In the genomic region with DNA sequence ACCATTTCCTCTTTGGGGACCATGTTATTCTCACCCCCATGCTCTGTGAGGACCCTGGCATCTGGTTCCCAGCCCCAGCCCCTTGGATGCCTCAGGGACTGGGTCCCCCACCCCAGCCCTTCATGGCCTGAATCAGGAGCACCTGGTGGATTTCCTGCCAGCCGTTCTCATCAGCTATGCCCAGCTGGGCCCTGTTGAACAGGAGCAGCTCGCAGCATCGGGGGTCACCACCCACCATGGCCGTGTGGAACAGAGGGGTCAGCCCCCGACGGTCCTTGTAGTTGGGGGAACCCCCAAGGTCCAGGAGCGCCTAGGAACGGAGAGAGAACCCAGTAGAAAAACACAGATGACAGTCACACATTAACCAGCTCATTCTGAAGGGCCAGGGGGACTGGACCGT, we compare ENCODE assay signal across 32 cellular contexts. TPM values are rescaled to one million over a fixed set of nuclear protein-coding genes. Genes with fewer than 3 reads are reported as not detected.
"Had no signal": no experiment of that assay in that cellular context is flagged by ENCODE, and none has a peak within 500 bp of the region (broad histone marks: within the 10 kb centered on the region; RNA-seq: fewer than 3 reads in every experiment).

No MANE protein-coding gene starts in this region.

- H3K4me1 ChIP-seq: stomach, suprapubic skin, testis, thyroid gland, tibial artery, tibial nerve, transverse colon, upper lobe of left lung, upper lobe of right lung, uterus, vagina had no signal

- H3K36me3 Mint-ChIP-seq: stimulated activated effector memory CD8-positive, alpha-beta T cell treated with anti-CD3 and anti-CD28 coated beads, Interleukin-12 subunit alpha, Interleukin-12 subunit beta, amount 100 ng/mL, for 72 hours; stimulated activated memory B cell treated with anti-CD40 and anti-IgM and Interleukin-4, amounts not matched to agents 10 μg/mL and 1 μg/mL and 100 μg/mL, for 72 hours; stimulated activated naive B cell treated with anti-CD40 and anti-IgM and Interleukin-4, amounts not matched to agents 10 μg/mL and 1 μg/mL and 100 μg/mL, for 72 hours; type B pancreatic cell had no signal

- H3K27ac ChIP-seq: stomach, suprapubic skin, testis, thoracic aorta, thyroid gland, tibial artery, tibial nerve, transverse colon, upper lobe of left lung, upper lobe of right lung, uterus, vagina had no signal

- DNase-seq: stimulated activated CD4-positive, alpha-beta T cell treated with anti-CD3 and anti-CD28 coated beads, Interleukin-2, amount 100 ng/mL, for 48 hours; stimulated activated CD4-positive, alpha-beta T cell treated with anti-CD3 and anti-CD28 coated beads, Interleukin-4, amount 100 ng/mL, for 1 hour; stimulated activated CD4-positive, alpha-beta T cell treated with anti-CD3 and anti-CD28 coated beads, Interleukin-4, amount 100 ng/mL, for 24 hours; stimulated activated CD4-positive, alpha-beta T cell treated with anti-CD3 and anti-CD28 coated beads, Interleukin-4, amount 100 ng/mL, for 4 hours; stimulated activated CD8-positive, alpha-beta memory T cell treated with anti-CD3 and anti-CD28 coated beads, Interleukin-4, amount 100 ng/mL, for 48 hours; stimulated activated naive B cell treated with anti-CD40 and anti-IgM and Interleukin-4, amounts not matched to agents 10 μg/mL and 1 μg/mL and 100 μg/mL, for 72 hours; stimulated activated naive CD4-positive, alpha-beta T cell; stimulated activated naive CD4-positive, alpha-beta T cell treated with Interleukin-2 at 50 U/mL for 16 hours; stimulated activated naive CD8-positive, alpha-beta T cell treated with anti-CD3 and anti-CD28 coated beads, Interleukin-15, amount 100 ng/mL, for 72 hours; stimulated activated naive CD8-positive, alpha-beta T cell treated with anti-CD3 and anti-CD28 coated beads, Interleukin-15, Interleukin-2, amounts not matched to agents 100 U/mL and 50 U/mL, for 24 hours; stomach; substantia nigra; testis; thyroid gland; tibial artery; transverse colon; trophoblast cell; upper lobe of left lung; upper lobe of right lung; uterus had no signal

- H3K4me1 Mint-ChIP-seq: stimulated activated effector memory CD8-positive, alpha-beta T cell treated with anti-CD3 and anti-CD28 coated beads, Interleukin-12 subunit alpha, Interleukin-12 subunit beta, amount 100 ng/mL, for 72 hours; stimulated activated memory B cell treated with anti-CD40 and anti-IgM and Interleukin-4, amounts not matched to agents 10 μg/mL and 1 μg/mL and 100 μg/mL, for 72 hours had no signal

- H3K9me3 Mint-ChIP-seq: stimulated activated effector memory CD8-positive, alpha-beta T cell treated with anti-CD3 and anti-CD28 coated beads, Interleukin-12 subunit alpha, Interleukin-12 subunit beta, amount 100 ng/mL, for 72 hours; stimulated activated naive B cell treated with anti-CD40 and anti-IgM and Interleukin-4, amounts not matched to agents 10 μg/mL and 1 μg/mL and 100 μg/mL, for 72 hours; stimulated activated naive CD8-positive, alpha-beta T cell treated with anti-CD3 and anti-CD28 coated beads, Interleukin-15, amount 100 ng/mL, for 72 hours; stimulated activated naive CD8-positive, alpha-beta T cell treated with anti-CD3 and anti-CD28 coated beads, Interleukin-15, Interleukin-2, amounts not matched to agents 100 ng/mL and 50 ng/mL, for 24 hours; type B pancreatic cell had no signal

- H3K27me3 ChIP-seq: testis, thyroid gland, upper lobe of left lung, uterus, vagina had no signal

- H3K9me3 ChIP-seq: stomach, suprapubic skin, testis, thoracic aorta, thyroid gland, tibial artery, transverse colon, upper lobe of left lung, upper lobe of right lung, uterus, vagina had no signal

- ATAC-seq: stimulated activated effector memory CD8-positive, alpha-beta T cell treated with anti-CD3 and anti-CD28 coated beads, Interleukin-12 subunit alpha, Interleukin-12 subunit beta, amount 100 ng/mL, for 72 hours; stimulated activated memory B cell treated with anti-CD40 and anti-IgM and Interleukin-4, amounts not matched to agents 10 μg/mL and 1 μg/mL and 100 μg/mL, for 72 hours; stimulated activated naive B cell treated with anti-CD40 and anti-IgM and Interleukin-4, amounts not matched to agents 10 μg/mL and 1 μg/mL and 100 μg/mL, for 72 hours; stimulated activated naive CD8-positive, alpha-beta T cell treated with anti-CD3 and anti-CD28 coated beads, Interleukin-15, amount 100 ng/mL, for 72 hours; stimulated activated naive CD8-positive, alpha-beta T cell treated with anti-CD3 and anti-CD28 coated beads, Interleukin-15, Interleukin-2, amounts not matched to agents 100 U/mL and 50 U/mL, for 24 hours; upper lobe of right lung had no signal

- H3K36me3 ChIP-seq: stomach, suprapubic skin, thoracic aorta, thyroid gland, tibial artery, tibial nerve, transverse colon, upper lobe of left lung, upper lobe of right lung, uterus, vagina had no signal

- H3K27me3 Mint-ChIP-seq: stimulated activated naive CD8-positive, alpha-beta T cell treated with anti-CD3 and anti-CD28 coated beads, Interleukin-15, amount 100 ng/mL, for 72 hours had no signal

- H3K4me3 ChIP-seq: stomach, suprapubic skin, testis, thoracic aorta, thyroid gland, tibial artery, tibial nerve, transverse colon, upper lobe of left lung, upper lobe of right lung, uterus, vagina had no signal

- H3K4me3 Mint-ChIP-seq: stimulated activated effector memory CD8-positive, alpha-beta T cell treated with anti-CD3 and anti-CD28 coated beads, Interleukin-12 subunit alpha, Interleukin-12 subunit beta, amount 100 ng/mL, for 72 hours; stimulated activated memory B cell treated with anti-CD40 and anti-IgM and Interleukin-4, amounts not matched to agents 10 μg/mL and 1 μg/mL and 100 μg/mL, for 72 hours; stimulated activated naive B cell treated with anti-CD40 and anti-IgM and Interleukin-4, amounts not matched to agents 10 μg/mL and 1 μg/mL and 100 μg/mL, for 72 hours; stimulated activated naive CD8-positive, alpha-beta T cell treated with anti-CD3 and anti-CD28 coated beads, Interleukin-15, Interleukin-2, amounts not matched to agents 100 ng/mL and 50 ng/mL, for 24 hours; type B pancreatic cell had no signal

- H3K27ac Mint-ChIP-seq: stimulated activated effector memory CD8-positive, alpha-beta T cell treated with anti-CD3 and anti-CD28 coated beads, Interleukin-12 subunit alpha, Interleukin-12 subunit beta, amount 100 ng/mL, for 72 hours; stimulated activated memory B cell treated with anti-CD40 and anti-IgM and Interleukin-4, amounts not matched to agents 10 μg/mL and 1 μg/mL and 100 μg/mL, for 72 hours; stimulated activated naive B cell treated with anti-CD40 and anti-IgM and Interleukin-4, amounts not matched to agents 10 μg/mL and 1 μg/mL and 100 μg/mL, for 72 hours; stimulated activated naive CD8-positive, alpha-beta T cell treated with anti-CD3 and anti-CD28 coated beads, Interleukin-15, amount 100 ng/mL, for 72 hours; stimulated activated naive CD8-positive, alpha-beta T cell treated with anti-CD3 and anti-CD28 coated beads, Interleukin-15, Interleukin-2, amounts not matched to agents 100 ng/mL and 50 ng/mL, for 24 hours; type B pancreatic cell had no signal

RNA-seq across cellular contexts. Expression of gene GPR32, which starts 58.5 kb away (rescaled TPM):
- total RNA-seq: stomach, subcutaneous adipose tissue, suprapubic skin, temporal lobe, testis, thoracic aorta, thyroid gland, tibial nerve, transverse colon, upper lobe of left lung, upper lobe of right lung, ureter, urinary bladder, uterus, vagina had no signal
- polyA plus RNA-seq: stomach, urinary bladder had no signal
